ENCODE assay signal across 27 cellular contexts in the genomic region with DNA sequence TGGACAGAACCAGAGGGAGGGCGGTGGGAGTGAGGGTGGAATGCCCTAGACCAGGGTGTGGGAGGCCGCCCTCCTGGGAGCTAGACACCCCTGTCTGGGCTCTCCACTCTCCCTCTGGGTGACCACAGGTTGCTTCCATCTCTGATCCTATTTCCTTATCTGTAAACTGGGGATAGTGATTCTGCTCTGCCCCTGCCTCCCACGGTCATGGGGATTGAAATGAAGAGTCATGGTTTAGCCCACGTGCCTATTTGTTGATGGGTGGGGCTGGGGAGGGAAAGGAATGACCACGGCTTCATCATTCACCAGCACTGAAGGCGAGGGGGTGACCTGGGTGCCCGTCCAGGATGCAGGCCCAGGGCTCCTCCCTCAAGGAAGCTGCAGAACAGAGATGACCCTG.
"Had no signal": no experiment of that assay in that cellular context is flagged by ENCODE, and none has a peak within 500 bp of the region (broad histone marks: within the 10 kb centered on the region; RNA-seq: fewer than 3 reads in every experiment).

No MANE protein-coding gene starts in this region.

- DNase-seq: colonic mucosa; cortex of kidney; effector CD8-positive, alpha-beta T cell; effector memory CD8-positive, alpha-beta T cell; endodermal cell; erythroblast; esophagus squamous epithelium; foreskin fibroblast; foreskin melanocyte; gastrocnemius medialis; glutamatergic neuron; head of caudate nucleus; heart right ventricle; hippocampal formation; immature natural killer cell; islet precursor cell; kidney; left cardiac atrium; left ventricle myocardium superior; lower lobe of right lung; mesenchymal stem cell; mucosa of descending colon; naive B cell had no signal

- H3K27ac ChIP-seq: colonic mucosa, epithelial cell of prostate, esophagus squamous epithelium, gastrocnemius medialis, heart right ventricle, left lung, lower lobe of right lung had no signal

- H3K36me3 ChIP-seq: colonic mucosa, esophagus squamous epithelium, gastrocnemius medialis, heart right ventricle, left lung, lower lobe of right lung had no signal

- H3K4me1 ChIP-seq: colonic mucosa, left lung, lower lobe of right lung had no signal

- ATAC-seq: effector memory CD8-positive, alpha-beta T cell; esophagus mucosa; gastrocnemius medialis; heart right ventricle; left cardiac atrium; left lung; left ventricle myocardium superior; lower lobe of right lung; mucosa of descending colon had no signal

- H3K9me3 ChIP-seq: colonic mucosa, esophagus squamous epithelium, gastrocnemius medialis, heart right ventricle, left lung, lower lobe of right lung, mucosa of descending colon had no signal

- H3K27me3 ChIP-seq: colonic mucosa, gastrocnemius medialis had no signal

- FAIRE-seq: endometrium, kidney had no signal

- H3K4me3 ChIP-seq: colonic mucosa, esophagus squamous epithelium, gastrocnemius medialis, heart right ventricle, left lung, lower lobe of right lung, mucosa of descending colon had no signal
